Comparison of ENCODE assay signal across 25 cellular contexts in the genomic region with DNA sequence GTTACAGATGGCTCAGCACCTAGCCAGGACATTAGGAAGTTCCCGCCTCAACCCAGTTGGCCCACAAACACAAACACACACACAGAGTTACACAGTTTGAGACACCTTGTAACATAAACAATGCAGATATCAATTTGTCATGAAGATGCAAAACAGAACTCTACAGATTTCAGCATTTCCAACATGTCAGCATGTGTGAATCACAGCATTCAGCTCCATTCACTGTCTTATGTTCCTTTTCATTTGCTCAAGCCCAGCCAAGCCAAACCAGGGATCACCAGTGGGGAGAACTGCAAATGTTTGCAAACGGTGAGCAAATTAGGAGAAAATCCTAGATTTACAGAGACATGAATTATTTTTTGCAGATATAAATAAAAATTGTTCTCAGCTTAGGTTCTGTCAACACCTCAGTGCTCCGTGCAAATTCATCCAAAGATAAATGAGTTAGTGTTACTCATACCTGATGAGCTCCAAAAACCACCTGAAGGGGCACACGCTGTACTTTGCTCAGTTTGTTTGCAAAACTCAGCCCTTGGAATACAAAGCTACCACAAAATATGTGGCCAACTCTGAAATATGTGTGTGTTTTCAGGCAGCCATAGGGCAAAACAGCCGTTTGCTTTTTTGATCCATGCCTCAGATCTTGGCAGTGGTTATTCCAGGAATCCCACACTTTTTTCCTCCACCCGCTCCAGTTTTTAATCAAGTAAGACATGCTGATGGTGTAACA. TPM values are rescaled to one million over a fixed set of nuclear protein-coding genes. Genes with fewer than 3 reads are reported as not detected.
DNase-seq lines count a peak whose midpoint lies in the region; ATAC-seq, FAIRE-seq and TF ChIP-seq lines count a peak whose summit lies in the region.
"Had no signal": no experiment of that assay in that cellular context is flagged by ENCODE, and none has a peak within 500 bp of the region (broad histone marks: within the 10 kb centered on the region; RNA-seq: fewer than 3 reads in every experiment).

No MANE protein-coding gene starts in this region.

- H3K9ac ChIP-seq in keratinocyte (ENCODE audit: control insufficient read depth, extremely low read depth, insufficient read depth, low read length): no peak overlapping the region

- dilution Hi-C loops in keratinocyte (cut with MboI; ENCODE audit: extremely low pct_ligation_motif_present, low sequenced_read_pairs): no loop called here

- no peak overlapping the region for H3K27ac Mint-ChIP-seq in T-helper 17 cell
- H3K27ac Mint-ChIP-seq: activated CD4-positive, alpha-beta T cell treated with anti-CD3 and anti-CD28 coated beads, Interleukin-2, amount 10 ng/mL, durations not matched to agents 24 days and 14 days; activated CD8-positive, alpha-beta memory T cell treated with anti-CD3 and anti-CD28 coated beads, Interleukin-2, amount 10 ng/mL, durations not matched to agents 7 days and 5 days; activated naive CD4-positive, alpha-beta T cell treated with anti-CD3 and anti-CD28 coated beads for 36 hours; activated T-cell treated with anti-CD3 and anti-CD28 coated beads, Interleukin-2, amount 50 U/mL, for 72 hours; HFFc6; memory B cell had no signal

- FAIRE-seq in keratinocyte (lab: Jason Lieb, UNC): peak; percentile 53

- H3K4me1 ChIP-seq in keratinocyte (ENCODE audit: control insufficient read depth, extremely low read depth, insufficient read depth, low read length): peaks cover 7% of the 10 kb centered on the region
- H3K4me1 ChIP-seq: upper lobe of left lung had no signal

- no peak overlapping the region for H3K4me2 ChIP-seq in keratinocyte (ENCODE audit: control insufficient read depth, extremely low read depth, insufficient read depth, low read depth, low read length)

- peaks cover 3% of the 10 kb centered on the region for H3K36me3 Mint-ChIP-seq in T-helper 17 cell (ENCODE audit: low read depth)

- H2AFZ ChIP-seq in keratinocyte (ENCODE audit: control insufficient read depth, low read length): no peak overlapping the region

- H3K27me3 ChIP-seq in keratinocyte (ENCODE audit: control insufficient read depth, extremely low read depth, insufficient read depth, low read length): no peaks in the 10 kb centered on the region
- H3K27me3 ChIP-seq: esophagus muscularis mucosa, upper lobe of left lung had no signal

- H3K4me1 Mint-ChIP-seq in T-helper 17 cell: peaks cover 8% of the 10 kb centered on the region
- H3K4me1 Mint-ChIP-seq: activated CD8-positive, alpha-beta memory T cell treated with anti-CD3 and anti-CD28 coated beads, Interleukin-2, amount 10 ng/mL, durations not matched to agents 7 days and 5 days had no signal

- H4K20me1 ChIP-seq in keratinocyte (ENCODE audit: control insufficient read depth, extremely low read depth, insufficient read depth, low read length): no peaks in the 10 kb centered on the region

- H3K4me3 ChIP-seq in choroid plexus epithelial cell (ENCODE audit: low read depth, low read length) (no peak overlapping the region), keratinocyte (ENCODE audit: control insufficient read depth in 2 of 3, extremely low read depth in 1 of 3, insufficient read depth in 2 of 3, low read depth in 1 of 3, low read length in 3 of 3) (no peak overlapping the region)
- H3K4me3 ChIP-seq: esophagus muscularis mucosa, upper lobe of left lung had no signal

- no peak for TF ChIP-seq CTCF in 22Rv1 (IDR thresholded peaks at IDR 0.05)
- peak; percentile 25; the same call in 1 of the 2 replicates for TF ChIP-seq CTCF in VCaP (conservative IDR thresholded peaks at IDR 0.05)
- TF ChIP-seq CTCF in choroid plexus epithelial cell (conservative IDR thresholded peaks at IDR 0.05; ENCODE audit: low read depth, low read length): no peak
- TF ChIP-seq CTCF in keratinocyte (optimal IDR thresholded peaks at IDR 0.05 in 1 of 3, IDR thresholded peaks at IDR 0.05 in 1 of 3, conservative IDR thresholded peaks at IDR 0.05 in 1 of 3; ENCODE audit: extremely low read depth in 1 of 3, insufficient read depth in 2 of 3, low read length in 3 of 3): no peak

- H3K27me3 Mint-ChIP-seq in T-helper 17 cell: no peaks in the 10 kb centered on the region
- H3K27me3 Mint-ChIP-seq: activated CD4-positive, alpha-beta T cell treated with anti-CD3 and anti-CD28 coated beads, Interleukin-2, amount 10 ng/mL, durations not matched to agents 24 days and 14 days; activated CD8-positive, alpha-beta memory T cell treated with anti-CD3 and anti-CD28 coated beads, Interleukin-2, amount 10 ng/mL, durations not matched to agents 7 days and 5 days; memory B cell had no signal

- H3K27ac ChIP-seq in 22Rv1: peak overlapping the region; percentile 34
- peak overlapping the region; percentile 67 for H3K27ac ChIP-seq in VCaP
- peak overlapping the region; percentile 15 for H3K27ac ChIP-seq in keratinocyte (ENCODE audit: control insufficient read depth, insufficient read depth, low read length)
- H3K27ac ChIP-seq: esophagus muscularis mucosa, upper lobe of left lung had no signal

- DNase-seq in choroid plexus epithelial cell (ENCODE audit: low read depth): peak; percentile 30
- DNase-seq in keratinocyte (ENCODE audit: low read depth, low spot score): no peak
- DNase-seq in T1000 (lab: John Stamatoyannopoulos, UW): no peak
- DNase-seq in T-helper 17 cell: no peak
- DNase-seq: activated CD4-positive, alpha-beta T cell treated with anti-CD3 and anti-CD28 coated beads, Interleukin-2, amount 10 ng/mL, durations not matched to agents 24 days and 14 days; activated CD8-positive, alpha-beta memory T cell treated with anti-CD3 and anti-CD28 coated beads, Interleukin-2, amount 10 ng/mL, durations not matched to agents 7 days and 5 days; activated naive CD4-positive, alpha-beta T cell treated with anti-CD3 and anti-CD28 coated beads for 36 hours; activated T-cell treated with anti-CD3 and anti-CD28 coated beads, Interleukin-2, amount 50 U/mL, for 72 hours; anterior cingulate cortex; DMS53; effector memory CD4-positive, alpha-beta T cell; HFFc6; KBM-7; NCI-H1694 treated with DMSO at 0.1 percent for 48 hours; NCI-H2171 treated with DMSO at 0.1 percent for 48 hours; NCI-H524 treated with DMSO at 0.1 percent for 48 hours; SIG-M5; upper lobe of left lung had no signal

- no peak overlapping the region for H3K4me3 Mint-ChIP-seq in T-helper 17 cell
- H3K4me3 Mint-ChIP-seq: activated CD4-positive, alpha-beta T cell treated with anti-CD3 and anti-CD28 coated beads, Interleukin-2, amount 10 ng/mL, durations not matched to agents 24 days and 14 days; activated CD8-positive, alpha-beta memory T cell treated with anti-CD3 and anti-CD28 coated beads, Interleukin-2, amount 10 ng/mL, durations not matched to agents 7 days and 5 days; activated naive CD4-positive, alpha-beta T cell treated with anti-CD3 and anti-CD28 coated beads for 36 hours; activated T-cell treated with anti-CD3 and anti-CD28 coated beads, Interleukin-2, amount 50 U/mL, for 72 hours; HFFc6; memory B cell had no signal

- ATAC-seq in HG03135 (IDR thresholded peaks at IDR 0.05; ENCODE audit: unreplicated experiment) (no peak), HG02885 (IDR thresholded peaks at IDR 0.05; ENCODE audit: poor library complexity, unreplicated experiment) (no peak), T-helper 17 cell (no peak)
- ATAC-seq: activated CD8-positive, alpha-beta memory T cell treated with anti-CD3 and anti-CD28 coated beads, Interleukin-2, amount 10 ng/mL, durations not matched to agents 7 days and 5 days; activated T-cell treated with anti-CD3 and anti-CD28 coated beads, Interleukin-2, amount 50 U/mL, for 72 hours; Panc1 had no signal

- peaks cover 0 to 1% of the 10 kb centered on the region in 2 experiments for H3K36me3 ChIP-seq in keratinocyte (ENCODE audit: control insufficient read depth in 2 of 2, extremely low read depth in 1 of 2, insufficient read depth in 2 of 2, low read length in 2 of 2)

- H3K9me1 ChIP-seq in keratinocyte (ENCODE audit: control insufficient read depth, extremely low read depth, insufficient read depth, low read length): no peaks in the 10 kb centered on the region

- H3K9me3 ChIP-seq in keratinocyte (ENCODE audit: control insufficient read depth, low read depth, low read length) (no peaks in the 10 kb centered on the region), T-helper 17 cell (ENCODE audit: control insufficient read depth, low read length, poor library complexity, severe bottlenecking) (no peaks in the 10 kb centered on the region)
- H3K9me3 ChIP-seq: esophagus muscularis mucosa, upper lobe of left lung had no signal

- no peaks in the 10 kb centered on the region for H3K79me2 ChIP-seq in keratinocyte (ENCODE audit: control insufficient read depth, insufficient read depth, low read length)

RNA-seq across cellular contexts. Expression of a gene that starts 16.3 kb away (rescaled TPM):
- 10.3 to 15.6 TPM (median 14.3 TPM) in 3 replicates for polyA plus RNA-seq in keratinocyte
- polyA plus RNA-seq in keratinocyte (2011; ENCODE audit: low read depth): 8.0 TPM
- 13.1 and 14.8 TPM in 2 replicates for polyA plus RNA-seq in keratinocyte (2011; cell fraction: cytosol; rRNA removed)
- 9.8 and 10.9 TPM in 2 replicates for polyA plus RNA-seq in keratinocyte (2011; cell fraction: nucleus; rRNA removed)
- polyA plus RNA-seq in keratinocyte (2012; ENCODE audit: low replicate concordance): 8.6 and 11.3 TPM in 2 replicates
- polyA minus RNA-seq in keratinocyte: 13.8 to 17.6 TPM (median 17.0 TPM) in 3 replicates
- polyA minus RNA-seq in keratinocyte (2011; cell fraction: cytosol; rRNA and poly(A)+ RNA removed): 22.6 TPM
- polyA minus RNA-seq in keratinocyte (2011; cell fraction: nucleus; rRNA and poly(A)+ RNA removed): 10.2 and 20.2 TPM in 2 replicates
- total RNA-seq in T-helper 17 cell: 10 to 100 TPM; 16.9 to 19.6 TPM

Comparison
In these comparisons a context has a peak if more than half of its experiments do, and no peak if none do; other contexts are left out.
1. H3K27ac ChIP-seq: peak in every context shown above with its lines; median percentile 67 in VCaP; 34 in 22Rv1; 15 in keratinocyte.